ENCODE assay signal across 9 cellular contexts in genomic region chr11:19117760-19118097, GRCh38. TPM values are rescaled to one million over a fixed set of nuclear protein-coding genes. Genes with fewer than 3 reads are reported as not detected.
DNase-seq lines count a peak whose midpoint lies in the region; ATAC-seq, FAIRE-seq and TF ChIP-seq lines count a peak whose summit lies in the region.
"Had no signal": no experiment of that assay in that cellular context is flagged by ENCODE, and none has a peak within 500 bp of the region (broad histone marks: within the 10 kb centered on the region; RNA-seq: fewer than 3 reads in every experiment).

No MANE protein-coding gene starts in this region.

- intact Hi-C loops in spleen (cut with DNase I; ENCODE audit: low total_unique reads) = no loop called here

- no peaks in the 10 kb centered on the region for H3K9me3 Mint-ChIP-seq in activated T-helper 17 cell treated with anti-CD3 and anti-CD28 coated beads, Interleukin-2, amount 50 U/mL, for 72 hours

- ATAC-seq in activated T-helper 17 cell treated with anti-CD3 and anti-CD28 coated beads, Interleukin-2, amount 50 U/mL, for 72 hours (replicated peaks) = no peak

- no peaks in the 10 kb centered on the region for H3K27me3 Mint-ChIP-seq in activated T-helper 17 cell treated with anti-CD3 and anti-CD28 coated beads, Interleukin-2, amount 50 U/mL, for 72 hours

- peak overlapping the region in 3 of 8 donors; percentile 76 to 88 (median 81) for H3K27ac ChIP-seq in spleen

- H3K4me3 ChIP-seq in iPS-15b (ENCODE audit: low read depth, low read length) = peak overlapping the region; percentile 73
- H3K4me3 ChIP-seq in spleen = peak overlapping the region; percentile 72 to 95 (median 92)

- peak overlapping the region; percentile 89 for H3K4me3 Mint-ChIP-seq in activated T-helper 17 cell treated with anti-CD3 and anti-CD28 coated beads, Interleukin-2, amount 50 U/mL, for 72 hours

- no peak for FAIRE-seq in GM12891 (lab: Jason Lieb, UNC)
- FAIRE-seq: A204.1 had no signal

- H3K27ac Mint-ChIP-seq in activated T-helper 17 cell treated with anti-CD3 and anti-CD28 coated beads, Interleukin-2, amount 50 U/mL, for 72 hours = peak overlapping the region; percentile 95

- H3K9me3 ChIP-seq in iPS-15b (ENCODE audit: control insufficient read depth, insufficient read depth, low read length) (no peaks in the 10 kb centered on the region), spleen (no peaks in the 10 kb centered on the region)

- no peak for TF ChIP-seq CTCF in spleen (IDR thresholded peaks at IDR 0.05 in 8 of 11, conservative IDR thresholded peaks at IDR 0.05 in 3 of 11)

- H3K27me3 ChIP-seq in iPS-15b (ENCODE audit: control insufficient read depth, insufficient read depth, low read length) (no peaks in the 10 kb centered on the region), spleen (replicated peaks in 1 of 7) (no peaks in the 10 kb centered on the region)

- peaks cover 43% of the 10 kb centered on the region for H3K36me3 Mint-ChIP-seq in activated T-helper 17 cell treated with anti-CD3 and anti-CD28 coated beads, Interleukin-2, amount 50 U/mL, for 72 hours (ENCODE audit: low read depth)

- H3K4me1 ChIP-seq in iPS-15b (ENCODE audit: control insufficient read depth, insufficient read depth, low read length) (peaks cover 4% of the 10 kb centered on the region), spleen (peaks cover 5 to 53% (median 39%) of the 10 kb centered on the region in 6 donors)

- DNase-seq in NCI-H2171 treated with DMSO at 0.1 percent for 48 hours (lab: John Stamatoyannopoulos, UW) (peak; percentile 5), NCI-H2171 (lab: John Stamatoyannopoulos, UW) (no peak), spleen (no peak), NCI-H1417 treated with DMSO at 0.1 percent for 48 hours (lab: John Stamatoyannopoulos, UW) (no peak), putamen (ENCODE audit: low spot score) (no peak), GM12891 (ENCODE audit: insufficient read length, low spot score) (no peak)

- no peak for TF ChIP-seq POLR2A in spleen (IDR thresholded peaks at IDR 0.05)
- TF ChIP-seq POLR2A in GM12891 (IDR thresholded peaks at IDR 0.05; ENCODE audit: low read depth, low read length) = no peak

- peak overlapping the region; percentile 66 for H3K9ac ChIP-seq in iPS-15b (ENCODE audit: low read depth, low read length)

- WGBS in spleen, 5 donors = 31 to 37% (median 34%) methylated on average over 7 of the region's 7 CpGs

- H3K36me3 ChIP-seq in iPS-15b (ENCODE audit: control insufficient read depth, insufficient read depth, low read length) = no peaks in the 10 kb centered on the region
- peaks cover 0 to 6% (median 0%) of the 10 kb centered on the region in 6 donors for H3K36me3 ChIP-seq in spleen

- H3K4me1 Mint-ChIP-seq in activated T-helper 17 cell treated with anti-CD3 and anti-CD28 coated beads, Interleukin-2, amount 50 U/mL, for 72 hours = peaks cover 41% of the 10 kb centered on the region

TF ChIP-seq in GM12891, 5 proteins besides CTCF, POLR2A, EP300 and RAD21:
- TF ChIP-seq POLR2AphosphoS5 (IDR thresholded peaks at IDR 0.05; ENCODE audit: low read depth, low read length) = no peak
- no peak for TF ChIP-seq TAF1 (IDR thresholded peaks at IDR 0.05; ENCODE audit: low read depth, low read length)
- TF ChIP-seq POU2F2 (IDR thresholded peaks at IDR 0.05; ENCODE audit: low read depth, low read length) = no peak
- no peak for TF ChIP-seq SPI1 (IDR thresholded peaks at IDR 0.05; ENCODE audit: low read depth, low read length)
- no peak for TF ChIP-seq PAX5 (IDR thresholded peaks at IDR 0.05; ENCODE audit: insufficient read depth, low read length, severe bottlenecking)

RNA-seq across cellular contexts. Expression of gene ZDHHC13, which starts 0.8 kb away (rescaled TPM):
- 10 to 100 TPM; 22.1 to 27.6 TPM for total RNA-seq in activated T-helper 17 cell treated with anti-CD3 and anti-CD28 coated beads, Interleukin-2, amount 50 U/mL, for 72 hours
- 10 to 100 TPM; 10.9 to 20.4 (median 12.8) TPM for total RNA-seq in spleen
- 10 to 100 TPM in 1 of 3 donors, 1 to 10 TPM in 2; 8.2 to 12.0 (median 8.3) TPM for polyA plus RNA-seq in spleen
- polyA plus RNA-seq in GM12891 (2012; ENCODE audit: low read depth, missing spikeins) = 4.4 TPM

RNA-seq across cellular contexts. Expression of gene MRGPRX2, which starts 57.2 kb away (rescaled TPM):
- under 1 TPM in 1 of 2 donors, not detected in 1; 0.90 TPM for total RNA-seq in activated T-helper 17 cell treated with anti-CD3 and anti-CD28 coated beads, Interleukin-2, amount 50 U/mL, for 72 hours
- not detected for total RNA-seq in spleen
- polyA plus RNA-seq in spleen = not detected
- polyA plus RNA-seq in GM12891 (2012; ENCODE audit: low read depth, missing spikeins) = not detected
